ENCODE assay signal across 9 cellular contexts in the genomic region with DNA sequence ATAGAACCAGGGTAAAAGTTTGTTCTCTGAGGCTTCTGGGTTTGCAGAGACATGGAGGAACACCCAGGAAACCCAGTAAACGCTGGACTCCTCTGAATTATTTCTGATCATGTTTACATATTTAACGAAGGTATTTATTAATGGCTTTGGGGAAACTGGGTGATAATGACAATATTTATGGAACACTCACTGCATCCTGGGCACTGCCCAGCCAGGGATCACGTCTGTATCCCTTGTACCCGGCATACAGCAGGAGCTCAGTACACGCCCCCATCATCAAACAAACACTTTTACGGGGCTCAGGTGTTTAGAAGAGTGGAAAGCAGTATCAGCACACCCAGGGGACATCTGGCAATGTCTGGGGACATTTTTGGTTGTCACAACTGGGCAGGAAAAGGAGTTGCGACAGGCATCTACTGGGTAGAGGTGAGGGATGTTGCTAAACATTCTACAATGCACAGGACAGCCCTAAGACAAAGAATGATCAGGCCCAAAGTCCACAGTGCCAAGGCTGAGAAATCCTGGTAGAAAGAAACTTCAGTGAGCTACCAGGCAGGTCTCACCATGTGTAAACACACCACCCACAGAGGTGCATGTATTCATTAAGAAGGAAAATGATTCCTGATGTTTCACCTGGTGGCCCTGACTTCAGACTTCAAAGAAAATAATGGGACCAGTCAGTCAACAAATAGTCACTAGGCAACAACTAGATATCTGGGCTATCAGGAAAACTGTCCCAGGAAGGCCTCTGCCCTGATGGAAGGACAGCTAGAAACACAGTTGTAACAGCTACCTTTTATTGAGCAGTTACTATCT. TPM values are rescaled to one million over a fixed set of nuclear protein-coding genes. Genes with fewer than 3 reads are reported as not detected.
A peak's percentile ranks its signal among the peaks of the same experiment; 100 is the strongest.
DNase-seq lines count a peak whose midpoint lies in the region; ATAC-seq and TF ChIP-seq lines count a peak whose summit lies in the region.
"Had no signal": no experiment of that assay in that cellular context is flagged by ENCODE, and none has a peak within 500 bp of the region (broad histone marks: within the 10 kb centered on the region; RNA-seq: fewer than 3 reads in every experiment).

No MANE protein-coding gene starts in this region.

- H3K27ac Mint-ChIP-seq in activated T-cell treated with anti-CD3 and anti-CD28 coated beads, Interleukin-2, amount 50 U/mL, for 72 hours, result peak overlapping the region; percentile 52
- H3K27ac Mint-ChIP-seq in activated naive CD8-positive, alpha-beta T cell treated with anti-CD3 and anti-CD28 coated beads, Interleukin-2, amount 50 U/mL, for 24 hours, result peak overlapping the region; percentile 24

- H3K27me3 ChIP-seq in lung (ENCODE audit: control insufficient read depth, insufficient read depth) (no peaks in the 10 kb centered on the region), transverse colon (no peaks in the 10 kb centered on the region), A673 (replicated peaks; ENCODE audit: insufficient read depth, low read depth, low read length, poor library complexity) (no peaks in the 10 kb centered on the region)

- POLR2A ChIA-PET in A673 (lab: Charles Lee; ENCODE audit: low non-redundant PET), result no interaction called here

- H3K9me3 Mint-ChIP-seq in activated T-cell treated with anti-CD3 and anti-CD28 coated beads, Interleukin-2, amount 50 U/mL, for 72 hours, result no peaks in the 10 kb centered on the region
- H3K9me3 Mint-ChIP-seq in activated naive CD8-positive, alpha-beta T cell treated with anti-CD3 and anti-CD28 coated beads, Interleukin-2, amount 50 U/mL, for 24 hours, result no peaks in the 10 kb centered on the region

- DNase-seq in activated T-cell treated with anti-CD3 and anti-CD28 coated beads, Interleukin-2, amount 50 U/mL, for 72 hours, result no peak
- DNase-seq in activated T-cell treated with anti-CD3 and anti-CD28 coated beads for 4 hours (no peak), lung (ENCODE audit: low spot score) (no peak), transverse colon (peak; percentile 45), A673 (ENCODE audit: low spot score) (no peak), posterior vena cava (ENCODE audit: low spot score) (no peak)
- no peak for DNase-seq in activated naive CD8-positive, alpha-beta T cell treated with anti-CD3 and anti-CD28 coated beads, Interleukin-2, amount 50 U/mL, for 24 hours
- no peak for DNase-seq in stimulated activated naive CD4-positive, alpha-beta T cell (lab: John Stamatoyannopoulos, UW)
- DNase-seq: RPMI8226 had no signal

- no peak overlapping the region for H3K4me3 ChIP-seq in lung
- no peak overlapping the region for H3K4me3 ChIP-seq in transverse colon
- H3K4me3 ChIP-seq in A673 (ENCODE audit: low read depth, low read length, poor library complexity, severe bottlenecking), result no peak overlapping the region

- H3K36me3 ChIP-seq in lung (ENCODE audit: control insufficient read depth in 2 of 2, insufficient read depth in 2 of 2, low read length in 2 of 2) (no peaks in the 10 kb centered on the region), transverse colon (no peaks in the 10 kb centered on the region), A673 (ENCODE audit: insufficient read depth, low read length, poor library complexity, severe bottlenecking) (no peaks in the 10 kb centered on the region)

- H3K4me1 ChIP-seq in lung (ENCODE audit: control insufficient read depth in 2 of 2, insufficient read depth in 2 of 2, low read length in 2 of 2) (peaks cover 15 to 41% of the 10 kb centered on the region in 2 donors), transverse colon (peaks cover 51 to 77% (median 59%) of the 10 kb centered on the region in 4 donors), A673 (ENCODE audit: insufficient read depth, low read length, poor library complexity, severe bottlenecking) (peaks cover 39% of the 10 kb centered on the region)

- no peak for ATAC-seq in activated T-cell treated with anti-CD3 and anti-CD28 coated beads, Interleukin-2, amount 50 U/mL, for 72 hours (replicated peaks in 1 of 2)
- no peak for ATAC-seq in activated naive CD8-positive, alpha-beta T cell treated with anti-CD3 and anti-CD28 coated beads, Interleukin-2, amount 50 U/mL, for 24 hours
- no peak for ATAC-seq in lung (ENCODE audit: insufficient read depth, low FRiP score)

- TF ChIP-seq POLR2A in transverse colon (IDR thresholded peaks at IDR 0.05), result peak; percentile 34

- in situ Hi-C loops in transverse colon (cut with MboI; ENCODE audit: low pct_ligation_motif_present in 1 of 4, low pct_unique_long_range_greater_than_20kb in 1 of 4, low sequenced_read_pairs in 3 of 4), result no loop called here

- intact Hi-C loops in transverse colon (cut with DNase I; ENCODE audit: low total_unique reads) (no loop called here), A673 (cut with micrococcal nuclease; ENCODE audit: unreplicated experiment) (no loop called here), posterior vena cava (cut with DNase I) (loop anchor here in 1 of 2 donors (2.0 kb wide), 1 partner anchor 36 kb away; the partner anchor contains the start of gene ZMYND8)

- no peaks in the 10 kb centered on the region for H3K27me3 Mint-ChIP-seq in activated T-cell treated with anti-CD3 and anti-CD28 coated beads, Interleukin-2, amount 50 U/mL, for 72 hours (ENCODE audit: low read depth)
- no peaks in the 10 kb centered on the region for H3K27me3 Mint-ChIP-seq in activated naive CD8-positive, alpha-beta T cell treated with anti-CD3 and anti-CD28 coated beads, Interleukin-2, amount 50 U/mL, for 24 hours

- H3K27ac ChIP-seq in lung (ENCODE audit: low read depth in 1 of 2, low read length in 1 of 2) (peak overlapping the region; percentile 67 to 99), transverse colon (peak overlapping the region; percentile 93 to 97 (median 96)), A673 (ENCODE audit: low read depth, low read length, poor library complexity, severe bottlenecking) (no peak overlapping the region)

- peaks cover 0 to 6% of the 10 kb centered on the region in 2 donors for H3K36me3 Mint-ChIP-seq in activated T-cell treated with anti-CD3 and anti-CD28 coated beads, Interleukin-2, amount 50 U/mL, for 72 hours (ENCODE audit: insufficient read depth in 2 of 2)
- H3K36me3 Mint-ChIP-seq in activated naive CD8-positive, alpha-beta T cell treated with anti-CD3 and anti-CD28 coated beads, Interleukin-2, amount 50 U/mL, for 24 hours (ENCODE audit: low read depth), result peaks cover 6% of the 10 kb centered on the region

- H3K4me1 Mint-ChIP-seq in activated T-cell treated with anti-CD3 and anti-CD28 coated beads, Interleukin-2, amount 50 U/mL, for 72 hours (ENCODE audit: low read depth), result peaks cover 52% of the 10 kb centered on the region
- peaks cover 55% of the 10 kb centered on the region for H3K4me1 Mint-ChIP-seq in activated naive CD8-positive, alpha-beta T cell treated with anti-CD3 and anti-CD28 coated beads, Interleukin-2, amount 50 U/mL, for 24 hours

- H3K4me3 Mint-ChIP-seq in activated T-cell treated with anti-CD3 and anti-CD28 coated beads, Interleukin-2, amount 50 U/mL, for 72 hours, result no peak overlapping the region
- no peak overlapping the region for H3K4me3 Mint-ChIP-seq in activated naive CD8-positive, alpha-beta T cell treated with anti-CD3 and anti-CD28 coated beads, Interleukin-2, amount 50 U/mL, for 24 hours

- TF ChIP-seq CTCF in lung (IDR thresholded peaks at IDR 0.05; ENCODE audit: control extremely low read depth, extremely low read depth) (no peak), transverse colon (IDR thresholded peaks at IDR 0.05) (no peak), A673 (conservative IDR thresholded peaks at IDR 0.05; ENCODE audit: low read depth, low read length) (no peak)

- TF ChIP-seq EP300 in transverse colon (IDR thresholded peaks at IDR 0.05; ENCODE audit: low read depth), result no peak

- CTCF ChIA-PET in A673 (lab: Charles Lee), result no interaction called here

- H3K9me3 ChIP-seq in lung (ENCODE audit: control insufficient read depth in 2 of 2, insufficient read depth in 1 of 2, low read length in 1 of 2) (no peaks in the 10 kb centered on the region), transverse colon (no peaks in the 10 kb centered on the region), A673 (ENCODE audit: low read depth, low read length, poor library complexity, severe bottlenecking) (no peaks in the 10 kb centered on the region)

- 58 to 67% methylated on average over 7 of the region's 7 CpGs for WGBS in lung, 2 donors
- 52 to 58% methylated on average over 7 of the region's 7 CpGs for WGBS in transverse colon (ENCODE audit: low coverage in 1 of 2), 2 donors

- no TSS peak for BruUV-seq in A673 (replicated peaks; lab: Mats Ljungman, UMichigan)

RNA-seq across cellular contexts. Expression of gene ZMYND8, which starts 35.3 kb away (rescaled TPM):
- 10 to 100 TPM; 34.3 to 40.1 TPM for total RNA-seq in activated T-cell treated with anti-CD3 and anti-CD28 coated beads, Interleukin-2, amount 50 U/mL, for 72 hours
- total RNA-seq in lung (10 to 100 TPM; 45.2 to 46.4 TPM), transverse colon (10 to 100 TPM; 41.6 to 79.4 (median 60.7) TPM), A673 (2021) (31.3 and 35.2 TPM in 2 replicates), posterior vena cava (10 to 100 TPM; 28.0 to 29.3 TPM)
- polyA plus RNA-seq in lung, result 10 to 100 TPM; 14.2 to 15.1 TPM
